In genomic region chr1:201695607-201696006, GRCh38 we compare ENCODE assay signal across 1 cellular context.
TF ChIP-seq lines count a peak whose summit lies in the region.

No MANE protein-coding gene starts in this region.

TF ChIP-seq in neural cell, 6 proteins besides CTCF, POLR2A, EP300 and RAD21 (continued from another document):
- TF ChIP-seq, protein P1, sequence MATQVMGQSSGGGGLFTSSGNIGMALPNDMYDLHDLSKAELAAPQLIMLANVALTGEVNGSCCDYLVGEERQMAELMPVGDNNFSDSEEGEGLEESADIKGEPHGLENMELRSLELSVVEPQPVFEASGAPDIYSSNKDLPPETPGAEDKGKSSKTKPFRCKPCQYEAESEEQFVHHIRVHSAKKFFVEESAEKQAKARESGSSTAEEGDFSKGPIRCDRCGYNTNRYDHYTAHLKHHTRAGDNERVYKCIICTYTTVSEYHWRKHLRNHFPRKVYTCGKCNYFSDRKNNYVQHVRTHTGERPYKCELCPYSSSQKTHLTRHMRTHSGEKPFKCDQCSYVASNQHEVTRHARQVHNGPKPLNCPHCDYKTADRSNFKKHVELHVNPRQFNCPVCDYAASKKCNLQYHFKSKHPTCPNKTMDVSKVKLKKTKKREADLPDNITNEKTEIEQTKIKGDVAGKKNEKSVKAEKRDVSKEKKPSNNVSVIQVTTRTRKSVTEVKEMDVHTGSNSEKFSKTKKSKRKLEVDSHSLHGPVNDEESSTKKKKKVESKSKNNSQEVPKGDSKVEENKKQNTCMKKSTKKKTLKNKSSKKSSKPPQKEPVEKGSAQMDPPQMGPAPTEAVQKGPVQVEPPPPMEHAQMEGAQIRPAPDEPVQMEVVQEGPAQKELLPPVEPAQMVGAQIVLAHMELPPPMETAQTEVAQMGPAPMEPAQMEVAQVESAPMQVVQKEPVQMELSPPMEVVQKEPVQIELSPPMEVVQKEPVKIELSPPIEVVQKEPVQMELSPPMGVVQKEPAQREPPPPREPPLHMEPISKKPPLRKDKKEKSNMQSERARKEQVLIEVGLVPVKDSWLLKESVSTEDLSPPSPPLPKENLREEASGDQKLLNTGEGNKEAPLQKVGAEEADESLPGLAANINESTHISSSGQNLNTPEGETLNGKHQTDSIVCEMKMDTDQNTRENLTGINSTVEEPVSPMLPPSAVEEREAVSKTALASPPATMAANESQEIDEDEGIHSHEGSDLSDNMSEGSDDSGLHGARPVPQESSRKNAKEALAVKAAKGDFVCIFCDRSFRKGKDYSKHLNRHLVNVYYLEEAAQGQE (IDR thresholded peaks at IDR 0.05; ENCODE audit: borderline replicate concordance), result no peak
- TF ChIP-seq SMC3 (conservative IDR thresholded peaks at IDR 0.05; ENCODE audit: poor library complexity), result no peak
